ENCODE assay signal across 8 cellular contexts in genomic region chr2:238286551-238286950, GRCh38. TPM values are rescaled to one million over a fixed set of nuclear protein-coding genes. Genes with fewer than 3 reads are reported as not detected.
A peak's percentile ranks its signal among the peaks of the same experiment; 100 is the strongest.
DNase-seq lines count a peak whose midpoint lies in the region; ATAC-seq and TF ChIP-seq lines count a peak whose summit lies in the region.

No MANE protein-coding gene starts in this region.

- H3K4me3 Mint-ChIP-seq in HFFc6: peak overlapping the region; percentile 86
- peak overlapping the region; percentile 71 to 88 (median 76) for H3K4me3 Mint-ChIP-seq in immature natural killer cell
- H3K4me3 Mint-ChIP-seq in stimulated activated memory B cell treated with anti-CD40 and anti-IgM and Interleukin-4, amounts not matched to agents 10 μg/mL and 1 μg/mL and 100 μg/mL, for 72 hours: no peak overlapping the region

- H3K9me3 Mint-ChIP-seq in HFFc6 (no peaks in the 10 kb centered on the region), immature natural killer cell (no peaks in the 10 kb centered on the region)
- no peaks in the 10 kb centered on the region for H3K9me3 Mint-ChIP-seq in stimulated activated memory B cell treated with anti-CD40 and anti-IgM and Interleukin-4, amounts not matched to agents 10 μg/mL and 1 μg/mL and 100 μg/mL, for 72 hours

- DNase-seq in AG08396 (ENCODE audit: low spot score) (peak; percentile 63), HFFc6 (peak; percentile 90), immature natural killer cell (no peak), DMS114 treated with DMSO at 0.1 percent for 48 hours (lab: John Stamatoyannopoulos, UW; ENCODE audit: unreplicated experiment) (no peak)

- H3K27ac Mint-ChIP-seq in HFFc6: peak overlapping the region; percentile 99
- peak overlapping the region in 4 of 6 donors; percentile 69 to 96 (median 88) for H3K27ac Mint-ChIP-seq in immature natural killer cell
- H3K27ac Mint-ChIP-seq in stimulated activated memory B cell treated with anti-CD40 and anti-IgM and Interleukin-4, amounts not matched to agents 10 μg/mL and 1 μg/mL and 100 μg/mL, for 72 hours: peak overlapping the region; percentile 99

- H3K4me1 Mint-ChIP-seq in HFFc6 (ENCODE audit: low read depth) (peaks cover 36% of the 10 kb centered on the region), immature natural killer cell (peaks cover 47 to 49% of the 10 kb centered on the region in 2 donors)
- H3K4me1 Mint-ChIP-seq in stimulated activated memory B cell treated with anti-CD40 and anti-IgM and Interleukin-4, amounts not matched to agents 10 μg/mL and 1 μg/mL and 100 μg/mL, for 72 hours: peaks cover 68% of the 10 kb centered on the region

- ATAC-seq in stimulated activated memory B cell treated with anti-CD40 and anti-IgM and Interleukin-4, amounts not matched to agents 10 μg/mL and 1 μg/mL and 100 μg/mL, for 72 hours: no peak
- ATAC-seq in HG02970 (IDR thresholded peaks at IDR 0.05; ENCODE audit: low FRiP score, unreplicated experiment): no peak
- ATAC-seq in HG03571 (IDR thresholded peaks at IDR 0.05; ENCODE audit: unreplicated experiment): no peak

- H3K27me3 Mint-ChIP-seq in HFFc6 (ENCODE audit: insufficient read depth) (peaks cover 9% of the 10 kb centered on the region), immature natural killer cell (ENCODE audit: low read depth in 3 of 3) (peaks cover 16 to 22% (median 20%) of the 10 kb centered on the region in 3 donors)
- no peaks in the 10 kb centered on the region for H3K27me3 Mint-ChIP-seq in stimulated activated memory B cell treated with anti-CD40 and anti-IgM and Interleukin-4, amounts not matched to agents 10 μg/mL and 1 μg/mL and 100 μg/mL, for 72 hours

- WGBS in adipose tissue, 3 donors: 15 to 43% (median 42%) methylated on average over 7 of the region's 7 CpGs

- H3K36me3 Mint-ChIP-seq in HFFc6 (ENCODE audit: low read depth): no peaks in the 10 kb centered on the region
- H3K36me3 Mint-ChIP-seq in immature natural killer cell: no peaks in the 10 kb centered on the region
- no peaks in the 10 kb centered on the region for H3K36me3 Mint-ChIP-seq in stimulated activated memory B cell treated with anti-CD40 and anti-IgM and Interleukin-4, amounts not matched to agents 10 μg/mL and 1 μg/mL and 100 μg/mL, for 72 hours

- TF ChIP-seq CTCF in HFFc6 (IDR thresholded peaks at IDR 0.05): no peak

- peak overlapping the region; percentile 70 for H3K27ac ChIP-seq in adipose tissue (ENCODE audit: low read depth, low read length)

RNA-seq across cellular contexts. Expression of gene PER2, which starts 1.9 kb away (rescaled TPM):
- 1 to 10 TPM; 4.3 to 5.7 (median 4.5) TPM for total RNA-seq in HFFc6 (2021; fragmentation: NEBNext Ultra II Directional; extraction: Animal tissue kit (Norgen Biotek cat#: 25700))
- polyA plus RNA-seq in adipose tissue (1 to 10 TPM; 3.6 to 5.6 (median 4.9) TPM), immature natural killer cell (1 to 10 TPM; 1.0 to 8.5 (median 7.2) TPM)

RNA-seq across cellular contexts. Expression of gene TRAF3IP1, which starts 33.8 kb away (rescaled TPM):
- total RNA-seq in HFFc6 (2021; fragmentation: NEBNext Ultra II Directional; extraction: Animal tissue kit (Norgen Biotek cat#: 25700)): 10 to 100 TPM; 15.7 to 21.7 (median 17.6) TPM
- polyA plus RNA-seq in adipose tissue (1 to 10 TPM; 3.1 to 7.8 (median 5.5) TPM), immature natural killer cell (1 to 10 TPM; 1.9 to 7.0 (median 2.2) TPM)

RNA-seq across cellular contexts. Expression of gene HES6, which starts 46.7 kb away (rescaled TPM):
- total RNA-seq in HFFc6 (2021; fragmentation: NEBNext Ultra II Directional; extraction: Animal tissue kit (Norgen Biotek cat#: 25700)): 1 to 10 TPM in 2 of 6 experiments, under 1 TPM in 4; 0.47 to 1.0 (median 0.82) TPM
- polyA plus RNA-seq in adipose tissue (10 to 100 TPM in 1 of 3 donors, 1 to 10 TPM in 2; 2.9 to 24.4 (median 3.5) TPM), immature natural killer cell (10 to 100 TPM; 27.3 to 36.5 (median 34.5) TPM)

Comparison
In these comparisons a context has a peak if more than half of its experiments do, and no peak if none do; other contexts are left out.
1. DNase-seq: peak in AG08396 (single experiment) and HFFc6 (single experiment); none in immature natural killer cell (0 of 3) and DMS114 treated with DMSO at 0.1 percent for 48 hours (single experiment).
2. Peak in every context shown above with its lines, with median percentiles within 50 percentile points of each other: H3K27ac Mint-ChIP-seq.